9 cellular contexts compared by ENCODE assay signal in the genomic region with DNA sequence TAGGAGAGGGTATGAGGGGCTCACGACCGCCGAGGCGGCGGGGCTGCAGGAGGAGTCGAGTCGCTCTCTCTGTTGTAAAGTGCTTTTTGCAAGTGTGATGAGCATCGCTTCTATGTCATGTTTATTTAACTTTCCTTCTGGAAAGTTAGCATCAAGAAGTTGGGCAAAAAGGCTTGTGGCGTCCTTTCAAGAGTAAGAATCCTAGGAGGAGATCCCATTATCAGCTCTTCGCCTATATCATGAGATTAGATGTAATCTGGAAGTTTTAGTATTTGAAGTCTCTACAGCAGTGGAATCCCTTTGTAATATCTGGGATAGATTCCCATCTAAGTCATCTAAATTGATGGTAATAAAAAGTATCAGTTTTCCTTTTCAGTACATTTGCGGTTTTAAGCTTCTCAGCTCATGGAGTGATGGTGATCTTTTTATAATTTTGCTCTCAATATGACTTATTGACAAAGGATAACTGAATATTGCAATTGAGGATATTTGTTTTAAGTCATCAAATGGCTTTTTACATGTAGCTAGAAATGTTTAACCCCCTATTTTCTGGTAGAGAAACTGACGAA. TPM values are rescaled to one million over a fixed set of nuclear protein-coding genes. Genes with fewer than 3 reads are reported as not detected.
DNase-seq lines count a peak whose midpoint lies in the region; ATAC-seq, FAIRE-seq and TF ChIP-seq lines count a peak whose summit lies in the region.
"Had no signal": no experiment of that assay in that cellular context is flagged by ENCODE, and none has a peak within 500 bp of the region (broad histone marks: within the 10 kb centered on the region; RNA-seq: fewer than 3 reads in every experiment).

No MANE protein-coding gene starts in this region.

- peak overlapping the region; percentile 62 for H3K4me3 ChIP-seq in HFF-Myc (replicated peaks; ENCODE audit: low read depth, low read length)
- H3K4me3 ChIP-seq in WI38 (ENCODE audit: low read depth, low read length), result peak overlapping the region; percentile 82
- H3K4me3 ChIP-seq in hepatocyte, result peak overlapping the region; percentile 80
- peak overlapping the region; percentile 91 to 98 for H3K4me3 ChIP-seq in small intestine (ENCODE audit: low read depth in 1 of 2, low read length in 2 of 2)

- no peaks in the 10 kb centered on the region for H3K9me2 ChIP-seq in hepatocyte (replicated peaks; ENCODE audit: insufficient read depth)

- TF ChIP-seq CTCF in HFF-Myc (IDR thresholded peaks at IDR 0.05; ENCODE audit: low read depth, low read length, missing control alignments) (no peak), WI38 (IDR thresholded peaks at IDR 0.05; ENCODE audit: low read depth, low read length) (no peak), hepatocyte (IDR thresholded peaks at IDR 0.05; ENCODE audit: poor library complexity) (no peak)

- peak overlapping the region; percentile 94 for H3K4me2 ChIP-seq in hepatocyte

- DNase-seq in HFF-Myc (ENCODE audit: extremely low read depth, low read depth), result no peak
- DNase-seq in hepatocyte (ENCODE audit: low spot score), result no peak
- DNase-seq in small intestine, result no peak
- DNase-seq in erythroblast (lab: John Stamatoyannopoulos, UW), result no peak
- no peak for DNase-seq in activated CD8-positive, alpha-beta memory T cell treated with anti-CD3 and anti-CD28 coated beads, Interleukin-2, amount 50 U/mL, for 4 hours
- DNase-seq: NCI-H187 treated with DMSO at 0.1 percent for 48 hours had no signal

- H3K9me3 ChIP-seq in hepatocyte (ENCODE audit: low read depth), result no peaks in the 10 kb centered on the region
- no peaks in the 10 kb centered on the region for H3K9me3 ChIP-seq in small intestine (ENCODE audit: control insufficient read depth, low read depth)

- H2AFZ ChIP-seq in hepatocyte, result peak overlapping the region; percentile 89

- peaks cover 12% of the 10 kb centered on the region for H4K20me1 ChIP-seq in hepatocyte (ENCODE audit: insufficient read depth, poor library complexity, severe bottlenecking)

- H3K4me1 ChIP-seq in hepatocyte (ENCODE audit: insufficient read depth) (peaks cover 12% of the 10 kb centered on the region), small intestine (ENCODE audit: control insufficient read depth in 2 of 2, insufficient read depth in 1 of 2, low read depth in 1 of 2, low read length in 1 of 2) (peaks cover 10 to 14% of the 10 kb centered on the region in 2 donors)

- TF ChIP-seq POLR2A in erythroblast (IDR thresholded peaks at IDR 0.05; ENCODE audit: low read length), result no peak

- WGBS in hepatocyte (ENCODE audit: low lambda C conversion rate, missing lambda C conversion rate), result 7% methylated on average over 12 of the region's 12 CpGs
- 2 to 8% (median 4%) methylated on average over 12 of the region's 12 CpGs for WGBS in small intestine, 3 donors

- no peaks in the 10 kb centered on the region for H3K27me3 ChIP-seq in hepatocyte
- H3K27me3 ChIP-seq in small intestine (ENCODE audit: control insufficient read depth in 2 of 2, insufficient read depth in 2 of 2, low read length in 2 of 2), result no peaks in the 10 kb centered on the region

- H3K79me2 ChIP-seq in hepatocyte, result peaks cover 52% of the 10 kb centered on the region

- H3K36me3 ChIP-seq in hepatocyte (replicated peaks; ENCODE audit: insufficient read depth, low read depth) (no peaks in the 10 kb centered on the region), small intestine (ENCODE audit: control insufficient read depth in 2 of 2, insufficient read depth in 2 of 2, low read length in 2 of 2) (no peaks in the 10 kb centered on the region)

- FAIRE-seq in small intestine (lab: Jason Lieb, UNC), result no peak

- no peak for ATAC-seq in GM21515 (IDR thresholded peaks at IDR 0.05; ENCODE audit: unreplicated experiment)
- no peak for ATAC-seq in HG02884 (IDR thresholded peaks at IDR 0.05; ENCODE audit: unreplicated experiment)

- H3K27ac ChIP-seq in hepatocyte (peak overlapping the region; percentile 94), small intestine (ENCODE audit: low read depth in 1 of 2, low read length in 1 of 2) (peak overlapping the region; percentile 89 to 93)

RNA-seq across cellular contexts. Expression of gene GALNT7, which starts 1.7 kb away (rescaled TPM):
- 44.6 and 49.5 TPM in 2 replicates for total RNA-seq in hepatocyte
- polyA plus RNA-seq in hepatocyte (23.1 and 23.7 TPM in 2 replicates), small intestine (10 to 100 TPM in 2 of 3 donors, 1 to 10 TPM in 1; 10.0 to 22.3 (median 16.8) TPM)
